ENCODE assay signal across 1 cellular context in genomic region chr15:41860049-41860828, GRCh38.
TF ChIP-seq lines count a peak whose summit lies in the region.

No MANE protein-coding gene starts in this region.

TF ChIP-seq in HepG2, 621 proteins besides CTCF, POLR2A, EP300 and RAD21 (continues in another document):
- TF ChIP-seq ELF3 (CRISPR knock-in tag; IDR thresholded peaks at IDR 0.05) (peak; percentile 58; the same call in 1 of the 2 replicates), XRCC5 (optimal IDR thresholded peaks at IDR 0.05; ENCODE audit: low read length) (peak; percentile 40), HNF4A (CRISPR knock-in tag; IDR thresholded peaks at IDR 0.05) (peak; percentile 43; the same call in 1 of the 2 replicates), GABPB1 (CRISPR knock-in tag; IDR thresholded peaks at IDR 0.05) (peak; percentile 42; the same call in 1 of the 2 replicates), FOXK2 (IDR thresholded peaks at IDR 0.05) (no peak), ZNF142 (CRISPR knock-in tag; IDR thresholded peaks at IDR 0.05) (no peak), SAP130 (CRISPR knock-in tag; IDR thresholded peaks at IDR 0.05; ENCODE audit: low read depth) (peak; percentile 25; the same call in 1 of the 2 replicates), ZNF687 (CRISPR knock-in tag; IDR thresholded peaks at IDR 0.05) (peak; percentile 45), SIN3A (IDR thresholded peaks at IDR 0.05; ENCODE audit: borderline replicate concordance, low read depth, low read length) (no peak), PAXIP1 (CRISPR knock-in tag; conservative IDR thresholded peaks at IDR 0.05) (peak; percentile 34; the same call in 1 of the 2 replicates), ZNF362 (CRISPR knock-in tag; IDR thresholded peaks at IDR 0.05; ENCODE audit: borderline replicate concordance) (no peak), NR2F2 (IDR thresholded peaks at IDR 0.05; ENCODE audit: borderline replicate concordance, low read depth) (peak; percentile 88), RXRA (CRISPR knock-in tag; IDR thresholded peaks at IDR 0.05) (no peak), HNRNPL (IDR thresholded peaks at IDR 0.05; ENCODE audit: low read depth, low read length) (0 out of 2 replicates have a peak, but pooled peaks have one; percentile 50), ZFP90 (CRISPR knock-in tag; IDR thresholded peaks at IDR 0.05; ENCODE audit: borderline replicate concordance) (no peak), TEAD3 (CRISPR knock-in tag; optimal IDR thresholded peaks at IDR 0.05; ENCODE audit: borderline replicate concordance) (peak; percentile 29), ZFX (CRISPR knock-in tag; IDR thresholded peaks at IDR 0.05; ENCODE audit: low read depth) (peak; percentile 40; the same call in 1 of the 2 replicates), HNF4G (IDR thresholded peaks at IDR 0.05; ENCODE audit: borderline replicate concordance, low read depth, low read length) (no peak), HNF4G (CRISPR knock-in tag; IDR thresholded peaks at IDR 0.05; ENCODE audit: borderline replicate concordance, low read depth) (no peak), GABPA (IDR thresholded peaks at IDR 0.05; ENCODE audit: low read depth, low read length) (no peak), GABPA (CRISPR knock-in tag; IDR thresholded peaks at IDR 0.05; ENCODE audit: low read depth) (0 out of 2 replicates have a peak, but pooled peaks have one; percentile 44), ZNF784 (CRISPR knock-in tag; IDR thresholded peaks at IDR 0.05; ENCODE audit: borderline replicate concordance) (no peak), EZH2 (conservative IDR thresholded peaks at IDR 0.05; ENCODE audit: low read depth, low read length) (0 out of 2 replicates have a peak, but pooled peaks have one; percentile 70), ETV5 (CRISPR knock-in tag; IDR thresholded peaks at IDR 0.05; ENCODE audit: borderline replicate concordance) (peak; percentile 71; the same call in 1 of the 2 replicates), ZNF883 (CRISPR knock-in tag; IDR thresholded peaks at IDR 0.05; ENCODE audit: not compliant biosample characterization) (no peak), KDM2A (CRISPR knock-in tag; IDR thresholded peaks at IDR 0.05; ENCODE audit: borderline replicate concordance, low read depth) (peak; percentile 34; the same call in 1 of the 2 replicates), NFIC (IDR thresholded peaks at IDR 0.05; ENCODE audit: low read length) (no peak), ARID5B (CRISPR knock-in tag; IDR thresholded peaks at IDR 0.05) (peak; percentile 31; the same call in 1 of the 2 replicates), DNMT3B (CRISPR knock-in tag; conservative IDR thresholded peaks at IDR 0.05) (no peak), SMC3 (IDR thresholded peaks at IDR 0.05; ENCODE audit: low read length) (peak; percentile 43; the same call in 1 of the 2 replicates), ZNF331 (CRISPR knock-in tag; IDR thresholded peaks at IDR 0.05) (no peak), TBX2 (CRISPR knock-in tag; IDR thresholded peaks at IDR 0.05; ENCODE audit: borderline replicate concordance) (0 out of 2 replicates have a peak, but pooled peaks have one; percentile 15), ZNF710 (CRISPR knock-in tag; IDR thresholded peaks at IDR 0.05; ENCODE audit: borderline replicate concordance) (no peak), NR2C2 (CRISPR knock-in tag; IDR thresholded peaks at IDR 0.05; ENCODE audit: borderline replicate concordance) (peak; percentile 85), JUND (CRISPR knock-in tag; IDR thresholded peaks at IDR 0.05) (no peak), ZNF30 (CRISPR knock-in tag; IDR thresholded peaks at IDR 0.05) (no peak), RARA (CRISPR knock-in tag; IDR thresholded peaks at IDR 0.05) (peak; percentile 66), ZBTB7A (CRISPR knock-in tag; IDR thresholded peaks at IDR 0.05) (peak; percentile 38; the same call in 1 of the 2 replicates)
